23 cellular contexts compared by ENCODE assay signal in genomic region chr15:85770014-85770721, GRCh38. TPM values are rescaled to one million over a fixed set of nuclear protein-coding genes. Genes with fewer than 3 reads are reported as not detected.
DNase-seq lines count a peak whose midpoint lies in the region; ATAC-seq and TF ChIP-seq lines count a peak whose summit lies in the region.
"Had no signal": no experiment of that assay in that cellular context is flagged by ENCODE, and none has a peak within 500 bp of the region (broad histone marks: within the 10 kb centered on the region; RNA-seq: fewer than 3 reads in every experiment).

No MANE protein-coding gene starts in this region.

- H3K9me3 ChIP-seq in right cardiac atrium (ENCODE audit: control insufficient read depth, low read length), result no peaks in the 10 kb centered on the region
- no peaks in the 10 kb centered on the region for H3K9me3 ChIP-seq in endodermal cell (ENCODE audit: control insufficient read depth, low read length)
- H3K9me3 ChIP-seq in spleen, result no peaks in the 10 kb centered on the region
- H3K9me3 ChIP-seq: A549, lower lobe of right lung, upper lobe of left lung had no signal

- intact Hi-C loops in right cardiac atrium (cut with DNase I) (no loop called here), Right ventricle myocardium superior (cut with DNase I) (no loop called here), spleen (cut with DNase I; ENCODE audit: low total_unique reads) (no loop called here)

- no peak overlapping the region for H3K9ac ChIP-seq in endodermal cell (ENCODE audit: extremely low read depth, low read length, poor library complexity, severe bottlenecking)

- H3K4me1 Mint-ChIP-seq in endodermal cell, result peaks cover 10% of the 10 kb centered on the region
- H3K4me1 Mint-ChIP-seq in endothelial cell (ENCODE audit: unreplicated experiment), result peaks cover 6% of the 10 kb centered on the region
- H3K4me1 Mint-ChIP-seq: activated naive CD8-positive, alpha-beta T cell treated with anti-CD3 and anti-CD28 coated beads, Interleukin-2, amount 50 U/mL, for 24 hours had no signal

- DNase-seq in right cardiac atrium (peak in 2 of 3 donors; percentile 53 to 60), Right ventricle myocardium superior (no peak), endodermal cell (no peak), myocyte (ENCODE audit: low read depth) (peak; percentile 38), spleen (no peak), T1000 (lab: John Stamatoyannopoulos, UW) (no peak), endothelial cell (ENCODE audit: low spot score) (no peak), T-helper 9 cell (no peak)
- DNase-seq: activated CD4-positive, CD25-positive, alpha-beta regulatory T cell treated with anti-CD3 and anti-CD28 coated beads, Interleukin-2, amount 50 U/mL, for 72 hours; activated naive CD8-positive, alpha-beta T cell treated with anti-CD3 and anti-CD28 coated beads, Interleukin-2, amount 50 U/mL, for 24 hours; dorsolateral prefrontal cortex; GDM1; KG1; lower lobe of right lung; NCI-H1930; NCI-H226; PC-3; stimulated activated naive CD8-positive, alpha-beta T cell treated with anti-CD3 and anti-CD28 coated beads, Interleukin-15, amount 100 ng/mL, for 72 hours had no signal

- H3K4me3 Mint-ChIP-seq in endodermal cell, result no peak overlapping the region
- no peak overlapping the region for H3K4me3 Mint-ChIP-seq in endothelial cell (ENCODE audit: unreplicated experiment)
- H3K4me3 Mint-ChIP-seq: activated naive CD8-positive, alpha-beta T cell treated with anti-CD3 and anti-CD28 coated beads, Interleukin-2, amount 50 U/mL, for 24 hours; activated T-helper 1 cell treated with anti-CD3 and anti-CD28 coated beads, Interleukin-12 subunit alpha, Interleukin-12 subunit beta, Interleukin-2, Interleukin-4 antibody, amounts not matched to agents 30 ng/mL and 10 ng/mL and 1 ng/mL, durations not matched to agents 14 hours and 24 hours and 36 hours; CD14-positive monocyte; stimulated activated naive CD8-positive, alpha-beta T cell treated with anti-CD3 and anti-CD28 coated beads, Interleukin-15, amount 100 ng/mL, for 72 hours had no signal

- H3K27me3 ChIP-seq in right cardiac atrium (ENCODE audit: control insufficient read depth, insufficient read depth) (no peaks in the 10 kb centered on the region), endodermal cell (ENCODE audit: control insufficient read depth, insufficient read depth, low read length, poor library complexity, severe bottlenecking) (no peaks in the 10 kb centered on the region), spleen (replicated peaks in 1 of 7) (no peaks in the 10 kb centered on the region)
- H3K27me3 ChIP-seq: dorsolateral prefrontal cortex, upper lobe of left lung had no signal

- H3K9me3 Mint-ChIP-seq in endodermal cell (no peaks in the 10 kb centered on the region), endothelial cell (ENCODE audit: unreplicated experiment) (no peaks in the 10 kb centered on the region)
- H3K9me3 Mint-ChIP-seq: activated naive CD8-positive, alpha-beta T cell treated with anti-CD3 and anti-CD28 coated beads, Interleukin-2, amount 50 U/mL, for 24 hours; activated T-helper 1 cell treated with anti-CD3 and anti-CD28 coated beads, Interleukin-12 subunit alpha, Interleukin-12 subunit beta, Interleukin-2, Interleukin-4 antibody, amounts not matched to agents 30 ng/mL and 10 ng/mL and 1 ng/mL, durations not matched to agents 14 hours and 24 hours and 36 hours; stimulated activated naive CD8-positive, alpha-beta T cell treated with anti-CD3 and anti-CD28 coated beads, Interleukin-15, amount 100 ng/mL, for 72 hours had no signal

- H3K27ac ChIP-seq in right cardiac atrium (ENCODE audit: low read length), result no peak overlapping the region
- H3K27ac ChIP-seq in endodermal cell (ENCODE audit: low read depth, low read length), result peak overlapping the region; percentile 6
- no peak overlapping the region for H3K27ac ChIP-seq in spleen
- H3K27ac ChIP-seq: A549, lower lobe of right lung, SK-N-MC had no signal

- H3K36me3 Mint-ChIP-seq in endodermal cell (ENCODE audit: low read depth) (peaks cover 16% of the 10 kb centered on the region), endothelial cell (ENCODE audit: low read depth, unreplicated experiment) (peaks cover 3% of the 10 kb centered on the region)
- H3K36me3 Mint-ChIP-seq: CD14-positive monocyte had no signal

- TF ChIP-seq POLR2A in spleen (IDR thresholded peaks at IDR 0.05), result no peak

- H3K4me3 ChIP-seq in right cardiac atrium (ENCODE audit: low read length) (no peak overlapping the region), endodermal cell (ENCODE audit: low read length) (no peak overlapping the region), spleen (no peak overlapping the region)
- H3K4me3 ChIP-seq: A549, dorsolateral prefrontal cortex, lower lobe of right lung, SK-N-MC, upper lobe of left lung had no signal

- 84% methylated on average over 14 of the region's 14 CpGs for WGBS in right cardiac atrium
- WGBS in endodermal cell (ENCODE audit: insufficient coverage in 1 of 2, insufficient read length in 1 of 2), 2 experiments, result 92 to 95% methylated on average over 9 to 14 of the region's 14 CpGs
- WGBS in spleen, 5 donors, result 92 to 96% (median 94%) methylated on average over 9 to 14 of the region's 14 CpGs

- H3K27ac Mint-ChIP-seq in endodermal cell (peak overlapping the region; percentile 68), endothelial cell (ENCODE audit: unreplicated experiment) (no peak overlapping the region)
- H3K27ac Mint-ChIP-seq: activated naive CD8-positive, alpha-beta T cell treated with anti-CD3 and anti-CD28 coated beads, Interleukin-2, amount 50 U/mL, for 24 hours; activated T-helper 1 cell treated with anti-CD3 and anti-CD28 coated beads, Interleukin-12 subunit alpha, Interleukin-12 subunit beta, Interleukin-2, Interleukin-4 antibody, amounts not matched to agents 30 ng/mL and 10 ng/mL and 1 ng/mL, durations not matched to agents 14 hours and 24 hours and 36 hours had no signal

- no peak for TF ChIP-seq CTCF in endodermal cell (conservative IDR thresholded peaks at IDR 0.05)
- TF ChIP-seq CTCF in spleen (IDR thresholded peaks at IDR 0.05 in 8 of 11, conservative IDR thresholded peaks at IDR 0.05 in 3 of 11), result no peak
- no peak for TF ChIP-seq CTCF in endothelial cell (IDR thresholded peaks at IDR 0.05; ENCODE audit: unreplicated experiment)

- H3K27me3 Mint-ChIP-seq in endodermal cell (ENCODE audit: insufficient read depth), result no peaks in the 10 kb centered on the region
- peaks cover 9% of the 10 kb centered on the region for H3K27me3 Mint-ChIP-seq in endothelial cell (ENCODE audit: unreplicated experiment)
- H3K27me3 Mint-ChIP-seq: activated naive CD8-positive, alpha-beta T cell treated with anti-CD3 and anti-CD28 coated beads, Interleukin-2, amount 50 U/mL, for 24 hours; stimulated activated naive CD8-positive, alpha-beta T cell treated with anti-CD3 and anti-CD28 coated beads, Interleukin-15, amount 100 ng/mL, for 72 hours had no signal

- H3K4me1 ChIP-seq in right cardiac atrium (ENCODE audit: control insufficient read depth, insufficient read depth, low read length) (peaks cover 12% of the 10 kb centered on the region), endodermal cell (ENCODE audit: control insufficient read depth, insufficient read depth, low read length) (peaks cover 4% of the 10 kb centered on the region), spleen (peaks cover 0 to 10% (median 0%) of the 10 kb centered on the region in 6 donors)
- H3K4me1 ChIP-seq: A549 had no signal

- ATAC-seq in right cardiac atrium, result no peak
- ATAC-seq in Right ventricle myocardium superior (ENCODE audit: poor library complexity), result no peak
- ATAC-seq: A549; activated naive CD8-positive, alpha-beta T cell treated with anti-CD3 and anti-CD28 coated beads, Interleukin-2, amount 50 U/mL, for 24 hours; lower lobe of right lung; PC-3 had no signal

- H3K36me3 ChIP-seq in endodermal cell (ENCODE audit: control insufficient read depth, insufficient read depth, low read length), result peaks cover 5% of the 10 kb centered on the region
- peaks cover 0 to 24% (median 0%) of the 10 kb centered on the region in 6 donors for H3K36me3 ChIP-seq in spleen
- H3K36me3 ChIP-seq: lower lobe of right lung had no signal

RNA-seq across cellular contexts. Expression of gene KLHL25, which starts 24.6 kb away (rescaled TPM):
- 1 to 10 TPM; 3.4 to 6.6 (median 5.3) TPM for total RNA-seq in right cardiac atrium
- polyA plus RNA-seq in right cardiac atrium, result 4.1 TPM
- 4.1 TPM for total RNA-seq in Right ventricle myocardium superior
- total RNA-seq in endodermal cell, result 10 to 100 TPM; 13.3 TPM
- 20.3 TPM for polyA plus RNA-seq in endodermal cell (2013, experiment 1 of 2)
- 19.7 TPM for polyA plus RNA-seq in endodermal cell (2013, experiment 2 of 2)
- 4.5 and 6.6 TPM in 2 replicates for total RNA-seq in myocyte
- polyA plus RNA-seq in myocyte (2012), result 3.7 TPM
- total RNA-seq in spleen, result 1 to 10 TPM; 2.7 to 4.6 (median 4.0) TPM
- polyA plus RNA-seq in spleen, result 1 to 10 TPM in 2 of 3 donors, under 1 TPM in 1; 1.00 to 2.4 (median 1.7) TPM
- total RNA-seq in endothelial cell (ENCODE audit: unreplicated experiment), result 7.4 TPM

Comparison
In these comparisons a context has a peak if more than half of its experiments do, and no peak if none do; other contexts are left out.
1. DNase-seq: peak in right cardiac atrium (2 of 3) and myocyte (single experiment); none in Right ventricle myocardium superior (single experiment), endodermal cell (single experiment), spleen (single experiment), T1000 (single experiment), endothelial cell (single experiment) and T-helper 9 cell (single experiment).